In the genomic region with DNA sequence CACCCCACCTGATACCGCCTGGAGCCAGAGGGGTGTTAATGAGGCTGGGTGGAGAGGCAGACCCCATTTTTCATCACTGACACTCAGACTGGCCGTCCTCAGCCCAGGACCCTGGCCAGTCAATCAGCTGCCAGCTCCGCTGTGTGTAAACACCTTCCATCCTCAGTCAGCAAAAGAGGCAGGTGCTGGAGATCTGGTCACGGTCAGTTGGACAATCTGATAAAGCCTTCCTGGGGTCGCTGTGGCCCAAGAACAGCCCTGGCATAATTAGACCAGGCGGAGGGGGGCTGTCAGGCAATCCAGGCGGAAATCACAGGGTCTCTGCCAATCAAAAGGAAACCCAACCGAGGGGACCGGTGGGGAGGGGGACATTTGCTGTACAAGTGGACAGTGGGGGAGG, we compare ENCODE assay signal across 22 cellular contexts.
DNase-seq lines count a peak whose midpoint lies in the region; TF ChIP-seq lines count a peak whose summit lies in the region.
"Had no signal": no experiment of that assay in that cellular context is flagged by ENCODE, and none has a peak within 500 bp of the region (broad histone marks: within the 10 kb centered on the region; RNA-seq: fewer than 3 reads in every experiment).

No MANE protein-coding gene starts in this region.

- DNase-seq in cardiac muscle cell (ENCODE audit: low read depth in 1 of 2, low spot score in 1 of 2): no peak
- DNase-seq in cardiac septum (ENCODE audit: low spot score): no peak
- DNase-seq in NCI-H345 (lab: John Stamatoyannopoulos, UW): peak; percentile 70
- peak; percentile 56 for DNase-seq in SK-N-SH
- DNase-seq in neuronal stem cell (ENCODE audit: low spot score): no peak
- DNase-seq in colonic mucosa: no peak
- DNase-seq in ecto neural progenitor cell (ENCODE audit: low spot score): no peak
- DNase-seq in activated T-cell treated with anti-CD3 and anti-CD28 coated beads for 4 hours: no peak
- DNase-seq: activated CD4-positive, alpha-beta T cell treated with anti-CD3 and anti-CD28 coated beads for 36 hours; activated effector memory CD4-positive, alpha-beta T cell treated with Interleukin-2 at 50 U/mL for 16 hours; anterior cingulate cortex; gastrocnemius medialis; KG1; MG63; NCI-H187 treated with DMSO at 0.1 percent for 48 hours; NCI-H446 treated with DMSO at 0.1 percent for 48 hours; stimulated activated naive B cell treated with anti-CD40 and anti-IgM and Interleukin-4, amounts not matched to agents 10 μg/mL and 1 μg/mL and 100 μg/mL, for 72 hours; T-helper 17 cell; upper lobe of left lung had no signal

- no peaks in the 10 kb centered on the region for H4K20me1 ChIP-seq in SK-N-SH (ENCODE audit: insufficient read depth)
- H4K20me1 ChIP-seq: BLaER1 had no signal

- no peaks in the 10 kb centered on the region for H3K9me2 ChIP-seq in SK-N-SH

- no peak overlapping the region for H4K91ac ChIP-seq in neuronal stem cell (ENCODE audit: low read depth, low read length, poor library complexity)

- no peak overlapping the region for H2AFZ ChIP-seq in SK-N-SH (ENCODE audit: low read depth)
- peak overlapping the region; percentile 18 for H2AFZ ChIP-seq in neuronal stem cell (ENCODE audit: low read length)

- no peak overlapping the region for H3K14ac ChIP-seq in neuronal stem cell (ENCODE audit: low read length)

- H2BK120ac ChIP-seq in neuronal stem cell (ENCODE audit: low read depth, low read length): no peak overlapping the region

- no peak overlapping the region for H3K4me3 ChIP-seq in cardiac muscle cell
- no peak overlapping the region; a peak in 1 of 4 replicates for H3K4me3 ChIP-seq in SK-N-SH (ENCODE audit: low read depth in 2 of 2, low read length in 1 of 2)
- no peak overlapping the region for H3K4me3 ChIP-seq in neuronal stem cell (ENCODE audit: low read length in 2 of 2)
- no peak overlapping the region for H3K4me3 ChIP-seq in colonic mucosa
- H3K4me3 ChIP-seq: BLaER1, gastrocnemius medialis, MG63, SK-N-MC, upper lobe of left lung had no signal

- 85% methylated on average over 9 of the region's 9 CpGs for WGBS in SK-N-SH (ENCODE audit: low lambda C conversion rate)
- WGBS in neuronal stem cell (ENCODE audit: extremely low coverage in 2 of 2, insufficient read length in 2 of 2, insufficient replicate concordance in 1 of 2), 2 donors: no CpG with 5 or more reads among the region's 9 CpGs

- H3K27ac ChIP-seq in cardiac muscle cell (peak overlapping the region; percentile 20), SK-N-SH (ENCODE audit: low read depth in 2 of 2, low read length in 1 of 2) (peak overlapping the region in 1 of 2 experiments; percentile 88; a peak in 2 of 4 replicates), neuronal stem cell (replicated peaks; ENCODE audit: low read length) (no peak overlapping the region), colonic mucosa (no peak overlapping the region)
- H3K27ac ChIP-seq: BLaER1, gastrocnemius medialis, neutrophil, SK-N-MC, upper lobe of left lung had no signal

- CTCF ChIA-PET in SK-N-SH (lab: Yijun Ruan, JAX): interaction anchor here (0.8 to 5.5 kb wide), 4 partner anchors 18 to 134 kb away, joined by 3 to 38 read pairs (median 8); a partner anchor contains a TSS

- H3K79me1 ChIP-seq in neuronal stem cell (ENCODE audit: low read depth, low read length): no peaks in the 10 kb centered on the region

- peak in 1 of 2 experiments; percentile 65; a peak in 2 of 4 replicates for TF ChIP-seq EP300 in SK-N-SH (IDR thresholded peaks at IDR 0.05; ENCODE audit: borderline replicate concordance in 1 of 2, low read depth in 1 of 2, low read length in 1 of 2)

- TF ChIP-seq RAD21 in SK-N-SH (IDR thresholded peaks at IDR 0.05; ENCODE audit: low read length): no peak

- intact Hi-C loops in cardiac septum (cut with DNase I): no loop called here
- intact Hi-C loops in colonic mucosa (cut with DNase I): no loop called here

- H2BK15ac ChIP-seq in neuronal stem cell (ENCODE audit: low read length): no peak overlapping the region

- H3K27me3 ChIP-seq in cardiac muscle cell: no peaks in the 10 kb centered on the region
- H3K27me3 ChIP-seq in SK-N-SH (ENCODE audit: insufficient read depth): no peaks in the 10 kb centered on the region
- H3K27me3 ChIP-seq in neuronal stem cell (ENCODE audit: control insufficient read depth in 3 of 3, insufficient read depth in 3 of 3, low read depth in 1 of 3, low read length in 3 of 3): no peaks in the 10 kb centered on the region
- H3K27me3 ChIP-seq in colonic mucosa: no peaks in the 10 kb centered on the region
- H3K27me3 ChIP-seq: BLaER1, gastrocnemius medialis, MG63, neutrophil, upper lobe of left lung had no signal

- POLR2A ChIA-PET in SK-N-SH (lab: Yijun Ruan, JAX): interaction anchor here (0.7 to 1.7 kb wide), 3 partner anchors 14 to 1097 kb away, joined by 3 to 6 read pairs (median 4); a partner anchor contains a TSS

- H3K18ac ChIP-seq in neuronal stem cell (ENCODE audit: low read length): no peak overlapping the region

- H3K4ac ChIP-seq in neuronal stem cell (ENCODE audit: low read length): no peak overlapping the region

- TF ChIP-seq CTCF in cardiac muscle cell (IDR thresholded peaks at IDR 0.05; ENCODE audit: low read depth, low read length) (no peak), SK-N-SH (IDR thresholded peaks at IDR 0.05) (no peak), colonic mucosa (IDR thresholded peaks at IDR 0.05) (no peak)

- no peak overlapping the region for H3K9ac ChIP-seq in SK-N-SH
- no peak overlapping the region for H3K9ac ChIP-seq in neuronal stem cell (ENCODE audit: low read depth, low read length, poor library complexity)
- no peak overlapping the region for H3K9ac ChIP-seq in colonic mucosa (ENCODE audit: low read depth in 2 of 2, low read length in 2 of 2)
- H3K9ac ChIP-seq: BLaER1 had no signal

- H3F3A ChIP-seq in SK-N-SH (replicated peaks; ENCODE audit: insufficient read depth): no peaks in the 10 kb centered on the region

- H4K8ac ChIP-seq in neuronal stem cell (ENCODE audit: low read depth, low read length): no peak overlapping the region

- H2BK5ac ChIP-seq in neuronal stem cell (ENCODE audit: low read length): no peak overlapping the region

- no peak overlapping the region for H2BK12ac ChIP-seq in neuronal stem cell (ENCODE audit: low read length)

- H3K23ac ChIP-seq in neuronal stem cell (ENCODE audit: low read depth, low read length, poor library complexity): peak overlapping the region; percentile 70

- no peaks in the 10 kb centered on the region for H3K79me2 ChIP-seq in SK-N-SH (ENCODE audit: insufficient read depth)

- H3K4me2 ChIP-seq in SK-N-SH (no peak overlapping the region), neuronal stem cell (ENCODE audit: insufficient read depth, low read length, poor library complexity, severe bottlenecking) (no peak overlapping the region)
- H3K4me2 ChIP-seq: BLaER1 had no signal

- no peak overlapping the region for H2AK5ac ChIP-seq in neuronal stem cell (ENCODE audit: low read depth, low read length)

- H3K4me1 ChIP-seq in cardiac muscle cell (ENCODE audit: low read depth): peaks cover 47% of the 10 kb centered on the region
- H3K4me1 ChIP-seq in SK-N-SH (ENCODE audit: control insufficient read depth in 1 of 2, insufficient read depth in 2 of 2, low read depth in 1 of 2, low read length in 1 of 2): peaks cover 0 to 46% of the 10 kb centered on the region in 2 experiments; a peak in 3 of 4 replicates
- peaks cover 10 to 11% of the 10 kb centered on the region in 2 donors for H3K4me1 ChIP-seq in neuronal stem cell (ENCODE audit: control insufficient read depth in 2 of 2, insufficient read depth in 1 of 2, low read depth in 1 of 2, low read length in 2 of 2)
- H3K4me1 ChIP-seq in colonic mucosa: no peaks in the 10 kb centered on the region
- H3K4me1 ChIP-seq: upper lobe of left lung had no signal

- H3K9me3 ChIP-seq in cardiac muscle cell (ENCODE audit: low read depth): no peaks in the 10 kb centered on the region
- no peaks in the 10 kb centered on the region for H3K9me3 ChIP-seq in SK-N-SH
- H3K9me3 ChIP-seq in neuronal stem cell (replicated peaks in 1 of 2; ENCODE audit: control insufficient read depth in 2 of 2, insufficient read depth in 1 of 2, low read depth in 1 of 2, low read length in 2 of 2): no peaks in the 10 kb centered on the region
- no peaks in the 10 kb centered on the region for H3K9me3 ChIP-seq in colonic mucosa
- H3K9me3 ChIP-seq: BLaER1, gastrocnemius medialis, MG63, neutrophil, upper lobe of left lung had no signal

- H3K36me3 ChIP-seq in cardiac muscle cell (no peaks in the 10 kb centered on the region), SK-N-SH (replicated peaks in 1 of 2; ENCODE audit: control insufficient read depth in 1 of 2, insufficient read depth in 2 of 2, low read length in 1 of 2) (no peaks in the 10 kb centered on the region), neuronal stem cell (replicated peaks in 1 of 2; ENCODE audit: control insufficient read depth in 2 of 2, insufficient read depth in 2 of 2, low read length in 2 of 2) (no peaks in the 10 kb centered on the region), colonic mucosa (no peaks in the 10 kb centered on the region)
- H3K36me3 ChIP-seq: BLaER1, gastrocnemius medialis, MG63, neutrophil, upper lobe of left lung had no signal

TF ChIP-seq in SK-N-SH, 30 proteins besides CTCF, POLR2A, EP300 and RAD21 (continues in another document):
- no peak for TF ChIP-seq YY1 (IDR thresholded peaks at IDR 0.05; ENCODE audit: low read depth)
- no peak for TF ChIP-seq FOSL2 (IDR thresholded peaks at IDR 0.05; ENCODE audit: borderline replicate concordance, low read depth)
- peak; percentile 69 for TF ChIP-seq CHD2 (IDR thresholded peaks at IDR 0.05; ENCODE audit: low read length, partially characterized antibody)
- TF ChIP-seq NFIC (IDR thresholded peaks at IDR 0.05; ENCODE audit: borderline replicate concordance): no peak
- TF ChIP-seq TAF1 (IDR thresholded peaks at IDR 0.05; ENCODE audit: borderline replicate concordance, low read depth, low read length): no peak
- no peak for TF ChIP-seq RXRA (IDR thresholded peaks at IDR 0.05; ENCODE audit: borderline replicate concordance, low read depth)
- TF ChIP-seq RCOR1 (IDR thresholded peaks at IDR 0.05; ENCODE audit: low read length): peak; percentile 52
- TF ChIP-seq EZH2phosphoT487 (IDR thresholded peaks at IDR 0.05; ENCODE audit: borderline replicate concordance, low read depth): no peak
- peak; percentile 54; the same call in 1 of the 2 replicates for TF ChIP-seq FOXJ3 (CRISPR knock-in tag; IDR thresholded peaks at IDR 0.05)
- TF ChIP-seq FOXM1 (IDR thresholded peaks at IDR 0.05; ENCODE audit: low read depth): no peak
- TF ChIP-seq TCF12 (IDR thresholded peaks at IDR 0.05): no peak
- no peak for TF ChIP-seq ELF1 (IDR thresholded peaks at IDR 0.05)
- TF ChIP-seq, protein P1, sequence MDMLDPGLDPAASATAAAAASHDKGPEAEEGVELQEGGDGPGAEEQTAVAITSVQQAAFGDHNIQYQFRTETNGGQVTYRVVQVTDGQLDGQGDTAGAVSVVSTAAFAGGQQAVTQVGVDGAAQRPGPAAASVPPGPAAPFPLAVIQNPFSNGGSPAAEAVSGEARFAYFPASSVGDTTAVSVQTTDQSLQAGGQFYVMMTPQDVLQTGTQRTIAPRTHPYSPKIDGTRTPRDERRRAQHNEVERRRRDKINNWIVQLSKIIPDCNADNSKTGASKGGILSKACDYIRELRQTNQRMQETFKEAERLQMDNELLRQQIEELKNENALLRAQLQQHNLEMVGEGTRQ (IDR thresholded peaks at IDR 0.05; ENCODE audit: borderline replicate concordance, low read depth, low read length): no peak

Comparison
In these comparisons a context has a peak if more than half of its experiments do, and no peak if none do; other contexts are left out.
1. DNase-seq: peak in NCI-H345 (single experiment) and SK-N-SH (single experiment); none in cardiac muscle cell (0 of 2), cardiac septum (single experiment), neuronal stem cell (single experiment), colonic mucosa (single experiment), ecto neural progenitor cell (single experiment) and activated T-cell treated with anti-CD3 and anti-CD28 coated beads for 4 hours (single experiment).